1 cellular context compared by ENCODE assay signal in genomic region chr6:52663120-52663934, GRCh38.
TF ChIP-seq lines count a peak whose summit lies in the region.

No MANE protein-coding gene starts in this region.

TF ChIP-seq in HepG2, 621 proteins besides CTCF, POLR2A, EP300 and RAD21 (continued from another document and continues in another):
- no peak for TF ChIP-seq ZHX2 (IDR thresholded peaks at IDR 0.05; ENCODE audit: low read depth)
- 0 out of 2 replicates have a peak, but pooled peaks have one; percentile 72 for TF ChIP-seq ZHX2 (CRISPR knock-in tag; IDR thresholded peaks at IDR 0.05; ENCODE audit: borderline replicate concordance)
- TF ChIP-seq TP53 (CRISPR knock-in tag; conservative IDR thresholded peaks at IDR 0.05): 0 out of 2 replicates have a peak, but pooled peaks have one; percentile 28
- TF ChIP-seq EEA1 (CRISPR knock-in tag; IDR thresholded peaks at IDR 0.05; ENCODE audit: borderline replicate concordance): no peak
- TF ChIP-seq ZNF512B (CRISPR knock-in tag; IDR thresholded peaks at IDR 0.05; ENCODE audit: borderline replicate concordance): 0 out of 2 replicates have a peak, but pooled peaks have one; percentile 42
- TF ChIP-seq ESRRA (CRISPR knock-in tag; IDR thresholded peaks at IDR 0.05; ENCODE audit: low read depth): 0 out of 2 replicates have a peak, but pooled peaks have one; percentile 10
- peak; percentile 67; the same call in 1 of the 2 replicates for TF ChIP-seq ZNF124 (CRISPR knock-in tag; IDR thresholded peaks at IDR 0.05)
- TF ChIP-seq HIVEP1 (CRISPR knock-in tag; IDR thresholded peaks at IDR 0.05): no peak
- TF ChIP-seq ZSCAN30 (CRISPR knock-in tag; IDR thresholded peaks at IDR 0.05): peak; percentile 28; the same call in 1 of the 2 replicates
- TF ChIP-seq BRCA1 (CRISPR knock-in tag; IDR thresholded peaks at IDR 0.05): 0 out of 2 replicates have a peak, but pooled peaks have one; percentile 24
- peak; percentile 96 for TF ChIP-seq ZNF7 (CRISPR knock-in tag; IDR thresholded peaks at IDR 0.05)
- no peak for TF ChIP-seq ZBTB44 (CRISPR knock-in tag; IDR thresholded peaks at IDR 0.05)
- 0 out of 2 replicates have a peak, but pooled peaks have one; percentile 40 for TF ChIP-seq MTERF4 (CRISPR knock-in tag; IDR thresholded peaks at IDR 0.05)
- TF ChIP-seq ZMAT5 (CRISPR knock-in tag; IDR thresholded peaks at IDR 0.05; ENCODE audit: borderline replicate concordance, low read depth): no peak
- TF ChIP-seq ZNF383 (CRISPR knock-in tag; IDR thresholded peaks at IDR 0.05; ENCODE audit: borderline replicate concordance): 0 out of 2 replicates have a peak, but pooled peaks have one; percentile 55
- TF ChIP-seq ZNF362 (CRISPR knock-in tag; IDR thresholded peaks at IDR 0.05; ENCODE audit: borderline replicate concordance): no peak
- TF ChIP-seq SIX1 (CRISPR knock-in tag; IDR thresholded peaks at IDR 0.05; ENCODE audit: borderline replicate concordance): no peak
- peak; percentile 45; the same call in 1 of the 2 replicates for TF ChIP-seq MEF2D (CRISPR knock-in tag; IDR thresholded peaks at IDR 0.05)
- TF ChIP-seq SNAI1 (CRISPR knock-in tag; IDR thresholded peaks at IDR 0.05; ENCODE audit: borderline replicate concordance): no peak
- peak; percentile 96 for TF ChIP-seq SMC3 (IDR thresholded peaks at IDR 0.05; ENCODE audit: low read length)
- TF ChIP-seq ZNF704 (CRISPR knock-in tag; IDR thresholded peaks at IDR 0.05; ENCODE audit: borderline replicate concordance): no peak
- no peak for TF ChIP-seq ZXDC (CRISPR knock-in tag; IDR thresholded peaks at IDR 0.05)
- no peak for TF ChIP-seq ZNF570 (CRISPR knock-in tag; IDR thresholded peaks at IDR 0.05; ENCODE audit: borderline replicate concordance)
- TF ChIP-seq MED1 (CRISPR knock-in tag; IDR thresholded peaks at IDR 0.05): peak; percentile 47
- TF ChIP-seq MXI1 (IDR thresholded peaks at IDR 0.05; ENCODE audit: borderline replicate concordance, low read depth, low read length): peak; percentile 7; the same call in 1 of the 3 replicates
- TF ChIP-seq MYNN (CRISPR knock-in tag; IDR thresholded peaks at IDR 0.05; ENCODE audit: low read depth): no peak
- no peak for TF ChIP-seq FOSL1 (CRISPR knock-in tag; IDR thresholded peaks at IDR 0.05; ENCODE audit: borderline replicate concordance)
- TF ChIP-seq FOXO1 (CRISPR knock-in tag; IDR thresholded peaks at IDR 0.05): no peak
- TF ChIP-seq ZNF713 (CRISPR knock-in tag; IDR thresholded peaks at IDR 0.05): no peak
- peak; percentile 50; the same call in 1 of the 2 replicates for TF ChIP-seq GFI1 (CRISPR knock-in tag; IDR thresholded peaks at IDR 0.05; ENCODE audit: borderline replicate concordance)
- TF ChIP-seq AHR (CRISPR knock-in tag; IDR thresholded peaks at IDR 0.05): no peak
- no peak for TF ChIP-seq ZNF460 (CRISPR knock-in tag; IDR thresholded peaks at IDR 0.05; ENCODE audit: borderline replicate concordance)
- TF ChIP-seq ELK4 (CRISPR knock-in tag; IDR thresholded peaks at IDR 0.05; ENCODE audit: borderline replicate concordance): no peak
- TF ChIP-seq ZNF605 (CRISPR knock-in tag; IDR thresholded peaks at IDR 0.05): peak; percentile 34; the same call in 1 of the 2 replicates
- TF ChIP-seq ZFP1 (CRISPR knock-in tag; IDR thresholded peaks at IDR 0.05): 0 out of 2 replicates have a peak, but pooled peaks have one; percentile 9
- 0 out of 2 replicates have a peak, but pooled peaks have one; percentile 30 for TF ChIP-seq WIZ (CRISPR knock-in tag; IDR thresholded peaks at IDR 0.05)
- 0 out of 2 replicates have a peak, but pooled peaks have one; percentile 37 for TF ChIP-seq SAFB2 (CRISPR knock-in tag; IDR thresholded peaks at IDR 0.05; ENCODE audit: borderline replicate concordance, low read depth)
- no peak for TF ChIP-seq ZNF354B (CRISPR knock-in tag; IDR thresholded peaks at IDR 0.05)
